9 cellular contexts compared by ENCODE assay signal in the genomic region with DNA sequence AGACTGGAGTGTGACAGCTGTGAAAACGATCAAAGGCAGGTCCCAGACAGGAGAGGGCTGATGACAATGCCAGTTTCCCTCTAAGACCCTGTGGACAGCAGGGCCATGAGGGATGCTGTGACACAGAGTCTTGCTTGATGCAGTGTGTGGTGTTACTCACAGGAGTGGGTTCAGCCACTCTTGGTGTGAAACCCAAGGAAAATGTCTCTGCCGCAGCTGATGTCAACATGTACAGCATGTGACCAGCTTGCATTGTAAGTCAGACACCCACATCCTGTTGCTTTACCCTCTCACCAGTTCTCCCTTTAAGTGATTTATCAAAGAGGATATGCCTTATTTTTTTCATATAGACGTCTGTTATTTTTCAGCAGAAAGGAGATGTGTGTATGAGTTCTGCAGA.
DNase-seq lines count a peak whose midpoint lies in the region; ATAC-seq, FAIRE-seq and TF ChIP-seq lines count a peak whose summit lies in the region.
"Had no signal": no experiment of that assay in that cellular context is flagged by ENCODE, and none has a peak within 500 bp of the region (broad histone marks: within the 10 kb centered on the region; RNA-seq: fewer than 3 reads in every experiment).

No MANE protein-coding gene starts in this region.

- no peak for TF ChIP-seq CTCF in astrocyte (IDR thresholded peaks at IDR 0.05; ENCODE audit: insufficient read depth, low read depth, low read length)
- no peak for TF ChIP-seq CTCF in nephron progenitor cell (IDR thresholded peaks at IDR 0.05)

- 7% methylated on average over 3 of the region's 3 CpGs for WGBS in thymus

- ATAC-seq in HG03354 (IDR thresholded peaks at IDR 0.05; ENCODE audit: poor library complexity, severe bottlenecking, unreplicated experiment): peak; percentile 84

- no peak overlapping the region for H3K9ac ChIP-seq in astrocyte (ENCODE audit: low read length)

- H3K36me3 Mint-ChIP-seq in T-helper 1 cell treated with Interleukin-12 subunit alpha and Interleukin-12 subunit beta and Interleukin-4 antibody, amounts not matched to agents 30 μg/mL and 1 μg/mL, for 36 hours (ENCODE audit: low read depth): peaks cover 23% of the 10 kb centered on the region
- H3K36me3 Mint-ChIP-seq in astrocyte (ENCODE audit: low read depth, unreplicated experiment) (no peaks in the 10 kb centered on the region), nephron progenitor cell (ENCODE audit: low read depth) (no peaks in the 10 kb centered on the region)

- H4K20me1 ChIP-seq in astrocyte (ENCODE audit: insufficient read depth, low read length): no peaks in the 10 kb centered on the region

- no peak overlapping the region for H2AFZ ChIP-seq in astrocyte (ENCODE audit: low read depth, low read length)

- H3K27ac Mint-ChIP-seq in T-helper 1 cell treated with Interleukin-12 subunit alpha and Interleukin-12 subunit beta and Interleukin-4 antibody, amounts not matched to agents 30 μg/mL and 1 μg/mL, for 36 hours: peak overlapping the region; percentile 94
- H3K27ac Mint-ChIP-seq in astrocyte (ENCODE audit: unreplicated experiment) (no peak overlapping the region), nephron progenitor cell (peak overlapping the region; percentile 57)

- H3K36me3 ChIP-seq in astrocyte (ENCODE audit: insufficient read depth, low read length): no peaks in the 10 kb centered on the region
- no peaks in the 10 kb centered on the region for H3K36me3 ChIP-seq in thymus (ENCODE audit: control insufficient read depth, insufficient read depth)
- H3K36me3 ChIP-seq: thoracic aorta had no signal

- H3K9me3 ChIP-seq in astrocyte (ENCODE audit: insufficient read depth, low read depth, low read length): no peaks in the 10 kb centered on the region
- H3K9me3 ChIP-seq in thymus (ENCODE audit: control insufficient read depth): no peaks in the 10 kb centered on the region
- H3K9me3 ChIP-seq: thoracic aorta had no signal

- H3K27ac ChIP-seq in astrocyte (ENCODE audit: low read depth, low read length): no peak overlapping the region
- H3K27ac ChIP-seq in thymus (ENCODE audit: low read depth): peak overlapping the region; percentile 98
- H3K27ac ChIP-seq: thoracic aorta had no signal

- FAIRE-seq in GM19239 (lab: Jason Lieb, UNC): no peak
- no peak for FAIRE-seq in astrocyte (lab: Jason Lieb, UNC)
- FAIRE-seq: TTC549 had no signal

- H3K4me3 ChIP-seq in astrocyte (ENCODE audit: insufficient read depth, low read depth, low read length): no peak overlapping the region
- peak overlapping the region; percentile 50 for H3K4me3 ChIP-seq in thymus (ENCODE audit: low read length)
- H3K4me3 ChIP-seq: thoracic aorta had no signal

- H3K27me3 ChIP-seq in astrocyte (ENCODE audit: insufficient read depth, low read length) (no peaks in the 10 kb centered on the region), thymus (ENCODE audit: control insufficient read depth, insufficient read depth) (no peaks in the 10 kb centered on the region)

- no peaks in the 10 kb centered on the region for H3K79me2 ChIP-seq in astrocyte (ENCODE audit: insufficient read depth, low read length)

- no peaks in the 10 kb centered on the region for H3K27me3 Mint-ChIP-seq in T-helper 1 cell treated with Interleukin-12 subunit alpha and Interleukin-12 subunit beta and Interleukin-4 antibody, amounts not matched to agents 30 μg/mL and 1 μg/mL, for 36 hours (ENCODE audit: low read depth)
- H3K27me3 Mint-ChIP-seq in astrocyte (ENCODE audit: low read depth, unreplicated experiment) (no peaks in the 10 kb centered on the region), nephron progenitor cell (ENCODE audit: low read depth, poor library complexity) (no peaks in the 10 kb centered on the region)

- no peak overlapping the region for H3K4me2 ChIP-seq in astrocyte (ENCODE audit: low read length)

- peak overlapping the region; percentile 68 for H3K4me3 Mint-ChIP-seq in T-helper 1 cell treated with Interleukin-12 subunit alpha and Interleukin-12 subunit beta and Interleukin-4 antibody, amounts not matched to agents 30 μg/mL and 1 μg/mL, for 36 hours
- H3K4me3 Mint-ChIP-seq in astrocyte (ENCODE audit: unreplicated experiment) (no peak overlapping the region), nephron progenitor cell (no peak overlapping the region)

- peaks cover 14% of the 10 kb centered on the region for H3K9me3 Mint-ChIP-seq in T-helper 1 cell treated with Interleukin-12 subunit alpha and Interleukin-12 subunit beta and Interleukin-4 antibody, amounts not matched to agents 30 μg/mL and 1 μg/mL, for 36 hours
- H3K9me3 Mint-ChIP-seq in astrocyte (ENCODE audit: unreplicated experiment) (no peaks in the 10 kb centered on the region), nephron progenitor cell (peaks cover 6% of the 10 kb centered on the region)

- DNase-seq in GM19239 (ENCODE audit: insufficient read length, low spot score) (peak; percentile 4), astrocyte (ENCODE audit: low read depth) (peak; percentile 18), nephron progenitor cell (no peak), LoVo (ENCODE audit: low spot score) (no peak)

- H3K4me1 ChIP-seq in astrocyte (ENCODE audit: insufficient read depth, low read length) (no peaks in the 10 kb centered on the region), thymus (ENCODE audit: control insufficient read depth, insufficient read depth, low read length) (peaks cover 17% of the 10 kb centered on the region)

- H3K4me1 Mint-ChIP-seq in T-helper 1 cell treated with Interleukin-12 subunit alpha and Interleukin-12 subunit beta and Interleukin-4 antibody, amounts not matched to agents 30 μg/mL and 1 μg/mL, for 36 hours (ENCODE audit: low read depth): peaks cover 46% of the 10 kb centered on the region
- H3K4me1 Mint-ChIP-seq in astrocyte (ENCODE audit: low read depth, unreplicated experiment): peaks cover 2% of the 10 kb centered on the region
- peaks cover 12% of the 10 kb centered on the region for H3K4me1 Mint-ChIP-seq in nephron progenitor cell

Comparison
In these comparisons a context has a peak if more than half of its experiments do, and no peak if none do; other contexts are left out.
1. DNase-seq: peak in GM19239 (single experiment) and astrocyte (single experiment); none in nephron progenitor cell (single experiment) and LoVo (single experiment).